12 cellular contexts compared by ENCODE assay signal in the genomic region with DNA sequence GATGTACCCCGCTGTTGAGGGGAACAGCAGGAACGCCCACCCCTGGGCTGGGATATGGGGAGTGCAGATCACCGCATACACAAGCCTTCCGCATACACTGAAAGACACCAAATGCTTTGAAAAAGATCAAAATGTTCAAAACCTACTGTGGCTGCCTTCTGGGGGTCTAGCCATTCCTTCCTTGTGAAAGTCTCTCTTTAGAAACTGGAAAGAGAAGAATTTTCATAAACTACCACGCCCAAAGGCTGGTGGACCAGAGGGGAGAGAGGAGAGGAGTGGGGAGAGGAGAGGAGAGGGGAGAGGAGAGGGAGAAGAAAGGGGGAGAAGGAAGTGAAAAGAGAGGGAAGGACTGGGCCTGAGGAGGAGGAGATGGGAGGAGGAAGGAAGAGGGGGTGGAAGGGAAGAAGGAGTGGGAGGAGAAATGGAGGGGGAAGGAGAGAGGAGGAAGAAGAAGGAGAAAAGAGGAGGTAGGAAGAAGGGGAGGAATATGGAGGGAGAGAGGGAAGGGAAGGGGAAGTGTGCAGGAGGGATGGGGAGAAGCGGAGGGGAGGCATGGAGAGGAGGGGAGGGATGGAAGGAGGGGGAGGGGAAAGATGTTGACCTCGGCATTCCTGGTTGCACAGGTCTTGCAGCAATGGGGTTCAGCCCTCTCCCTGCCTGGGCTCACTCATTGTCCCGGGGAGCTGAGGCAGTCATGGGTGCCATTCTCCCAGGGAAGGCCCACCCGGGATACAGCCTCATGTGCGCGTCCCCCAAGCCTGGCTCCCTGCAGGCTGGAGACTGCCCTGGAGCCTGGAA. TPM values are rescaled to one million over a fixed set of nuclear protein-coding genes. Genes with fewer than 3 reads are reported as not detected.
DNase-seq lines count a peak whose midpoint lies in the region; FAIRE-seq and TF ChIP-seq lines count a peak whose summit lies in the region.
"Had no signal": no experiment of that assay in that cellular context is flagged by ENCODE, and none has a peak within 500 bp of the region (broad histone marks: within the 10 kb centered on the region; RNA-seq: fewer than 3 reads in every experiment).

No MANE protein-coding gene starts in this region.

- no peaks in the 10 kb centered on the region for H3K36me3 Mint-ChIP-seq in neural progenitor cell
- H3K36me3 Mint-ChIP-seq: CD4-positive, CD25-positive, alpha-beta regulatory T cell had no signal

- H3K4ac ChIP-seq in H1 (replicated peaks; ENCODE audit: insufficient read length, low read depth, low read length), result peak overlapping the region; percentile 61

- WGBS in H1 (ENCODE audit: extremely low coverage in 1 of 2, insufficient coverage in 1 of 2, insufficient read length in 1 of 2, insufficient replicate concordance in 2 of 2, low coverage in 1 of 2, low lambda C conversion rate in 2 of 2, missing lambda C conversion rate in 1 of 2), 2 experiments, result 18% methylated on average over 9 of the region's 11 CpGs; no CpG with 5 or more reads in 1 of the 2 experiments

- no peak overlapping the region for H3K56ac ChIP-seq in H1 (replicated peaks; ENCODE audit: insufficient read length, low read depth, low read length)

- H3K4me3 Mint-ChIP-seq in neural progenitor cell, result no peak overlapping the region

- H2AK5ac ChIP-seq in H1 (ENCODE audit: low read depth, low read length), result peak overlapping the region; percentile 95

- peak overlapping the region; percentile 18; the same call in 1 of the 2 replicates for H2BK5ac ChIP-seq in H1 (ENCODE audit: low read depth, low read length)

- in situ Hi-C loops in HAP-1 (cut with MboI; ENCODE audit: low sequenced_read_pairs), result no loop called here

- TF ChIP-seq CTCF in HEK293 (tag by site-specific recombination; IDR thresholded peaks at IDR 0.05) (no peak), H1 (IDR thresholded peaks at IDR 0.05; ENCODE audit: control extremely low read depth in 1 of 3, insufficient read depth in 1 of 3, low read depth in 1 of 3, low read length in 3 of 3) (no peak), neural progenitor cell (IDR thresholded peaks at IDR 0.05) (no peak)

- peaks cover 50% of the 10 kb centered on the region for H3K27me3 ChIP-seq in BLaER1
- H3K27me3 ChIP-seq in H1 (replicated peaks in 1 of 4; ENCODE audit: control insufficient read depth in 3 of 4, extremely low read depth in 1 of 4, insufficient read depth in 3 of 4, low read length in 3 of 4), result peaks cover 73 to 96% (median 94%) of the 10 kb centered on the region in 4 experiments
- H3K27me3 ChIP-seq in neural progenitor cell, result peaks cover 100% of the 10 kb centered on the region
- H3K27me3 ChIP-seq in HAP-1 (ENCODE audit: low read depth), result peaks cover 51% of the 10 kb centered on the region

- H3K9me3 Mint-ChIP-seq in neural progenitor cell, result no peaks in the 10 kb centered on the region

- no peak for TF ChIP-seq POLR2A in H1 (IDR thresholded peaks at IDR 0.05; ENCODE audit: control extremely low read depth in 1 of 2, low read depth in 2 of 2, low read length in 2 of 2)

- H4K20me1 ChIP-seq in BLaER1, result no peaks in the 10 kb centered on the region
- peaks cover 14 to 32% of the 10 kb centered on the region in 2 experiments for H4K20me1 ChIP-seq in H1 (replicated peaks in 1 of 2; ENCODE audit: control insufficient read depth in 1 of 2, insufficient read depth in 2 of 2, low read length in 2 of 2)
- peaks cover 68% of the 10 kb centered on the region for H4K20me1 ChIP-seq in neural progenitor cell (ENCODE audit: low read depth)

- H3K79me2 ChIP-seq in H1 (ENCODE audit: control insufficient read depth in 1 of 2, insufficient read depth in 2 of 2, low read length in 2 of 2) (no peaks in the 10 kb centered on the region), neural progenitor cell (ENCODE audit: low read depth) (no peaks in the 10 kb centered on the region)

- no peak overlapping the region for H4K91ac ChIP-seq in H1 (replicated peaks; ENCODE audit: insufficient read length, low read length)

- TF ChIP-seq RAD21 in H1 (IDR thresholded peaks at IDR 0.05 in 1 of 2, conservative IDR thresholded peaks at IDR 0.05 in 1 of 2; ENCODE audit: low read depth in 2 of 2, low read length in 2 of 2), result no peak

- H3K18ac ChIP-seq in H1 (ENCODE audit: extremely low read depth, low read length), result peak overlapping the region; percentile 87; the same call in 1 of the 2 replicates

- H2AFZ ChIP-seq in H1 (ENCODE audit: low read length) (no peak overlapping the region), neural progenitor cell (replicated peaks) (no peak overlapping the region)

- H4K8ac ChIP-seq in H1 (ENCODE audit: extremely low read depth, insufficient read depth, low read length), result no peak overlapping the region

- H3K9me3 ChIP-seq in BLaER1, result peaks cover 22% of the 10 kb centered on the region
- no peaks in the 10 kb centered on the region for H3K9me3 ChIP-seq in HEK293 (ENCODE audit: control insufficient read depth, insufficient read depth, low read depth, low read length)
- no peaks in the 10 kb centered on the region; a peak in 1 of 4 replicates for H3K9me3 ChIP-seq in H1 (ENCODE audit: insufficient read depth in 2 of 2, low read depth in 1 of 2, low read length in 1 of 2)
- H3K9me3 ChIP-seq in neural progenitor cell (ENCODE audit: low read depth), result no peaks in the 10 kb centered on the region
- no peaks in the 10 kb centered on the region for H3K9me3 ChIP-seq in HAP-1

- no peak overlapping the region for H4K5ac ChIP-seq in H1 (ENCODE audit: insufficient read length, low read depth, low read length)

- no peaks in the 10 kb centered on the region for H3K79me1 ChIP-seq in H1 (ENCODE audit: low read depth, low read length)

- H3K14ac ChIP-seq in H1 (ENCODE audit: insufficient read length), result no peak overlapping the region

- FAIRE-seq in H1 (lab: Jason Lieb, UNC), result no peak
- FAIRE-seq: HepG2 had no signal

- H3K36me3 ChIP-seq in BLaER1 (no peaks in the 10 kb centered on the region), HEK293 (ENCODE audit: control insufficient read depth in 2 of 2, insufficient read depth in 1 of 2, low read length in 2 of 2) (no peaks in the 10 kb centered on the region), H1 (ENCODE audit: control insufficient read depth in 2 of 4, insufficient read depth in 4 of 4, low read length in 3 of 4) (peaks cover 0 to 11% (median 0%) of the 10 kb centered on the region in 4 experiments; a peak in 1 of 8 replicates), neural progenitor cell (no peaks in the 10 kb centered on the region), HAP-1 (replicated peaks) (no peaks in the 10 kb centered on the region)

- H3K27ac Mint-ChIP-seq in neural progenitor cell, result no peak overlapping the region
- H3K27ac Mint-ChIP-seq: CD4-positive, CD25-positive, alpha-beta regulatory T cell had no signal

- no peak for TF ChIP-seq EP300 in H1 (IDR thresholded peaks at IDR 0.05; ENCODE audit: borderline replicate concordance in 1 of 2, low read depth in 2 of 2, low read length in 2 of 2)

- POLR2A ChIA-PET in HEK293 (lab: Yijun Ruan, JAX), result no interaction called here
- POLR2A ChIA-PET in H1 (lab: Charles Lee; ENCODE audit: partially characterized antibody), result interaction anchor here (2.2 kb wide), 1 partner anchor 14 kb away, joined by 7 read pairs; no protein-coding TSS in a partner anchor

- CTCF ChIA-PET in HEK293 (lab: Yijun Ruan, JAX) (interaction anchor here (0.6 kb wide), 1 partner anchor 21 kb away, joined by 4 read pairs; no protein-coding TSS in a partner anchor), H1 (lab: Charles Lee; ENCODE audit: partially characterized antibody) (interaction anchor here (0.6 to 1.7 kb wide), 6 partner anchors 9 to 398 kb away, joined by 3 to 11 read pairs (median 3); no protein-coding TSS in a partner anchor)

- peaks cover 28% of the 10 kb centered on the region for H3K4me1 ChIP-seq in BLaER1
- H3K4me1 ChIP-seq in HEK293 (ENCODE audit: control insufficient read depth, insufficient read depth, low read length), result no peaks in the 10 kb centered on the region
- peaks cover 0 to 14% (median 8%) of the 10 kb centered on the region in 4 experiments; a peak in 4 of 7 replicates for H3K4me1 ChIP-seq in H1 (replicated peaks in 1 of 4; ENCODE audit: control insufficient read depth in 3 of 4, insufficient read depth in 4 of 4, low read length in 3 of 4)
- H3K4me1 ChIP-seq in neural progenitor cell, result peaks cover 5% of the 10 kb centered on the region
- H3K4me1 ChIP-seq in HAP-1, result no peaks in the 10 kb centered on the region

- peak overlapping the region; percentile 95 for H2BK12ac ChIP-seq in H1 (ENCODE audit: low read depth, low read length)

- peak overlapping the region; percentile 39 for H3K4me2 ChIP-seq in BLaER1
- H3K4me2 ChIP-seq in H1 (ENCODE audit: insufficient read depth in 1 of 2, low read depth in 2 of 2, low read length in 2 of 2), result peak overlapping the region; percentile 49 to 67
- peak overlapping the region; percentile 11 for H3K4me2 ChIP-seq in neural progenitor cell
- H3K4me2 ChIP-seq: KMS-11 had no signal

- H2BK120ac ChIP-seq in H1 (replicated peaks; ENCODE audit: low read depth, low read length), result no peak overlapping the region

- peak overlapping the region; percentile 80 for H2BK20ac ChIP-seq in H1 (ENCODE audit: low read length)

- no peak overlapping the region for H3K27ac ChIP-seq in BLaER1
- no peak overlapping the region for H3K27ac ChIP-seq in HEK293 (ENCODE audit: extremely low read depth, low read depth, low read length)
- no peak overlapping the region for H3K27ac ChIP-seq in H1 (ENCODE audit: low read depth, low read length)
- no peak overlapping the region for H3K27ac ChIP-seq in neural progenitor cell
- H3K27ac ChIP-seq: 22Rv1, KMS-11 had no signal

- H3K23me2 ChIP-seq in H1 (ENCODE audit: low read depth, low read length), result peaks cover 9% of the 10 kb centered on the region

- H3K9ac ChIP-seq in BLaER1 (no peak overlapping the region), H1 (replicated peaks in 1 of 4; ENCODE audit: extremely low read depth in 1 of 4, low read depth in 3 of 4, low read length in 3 of 4) (no peak overlapping the region), neural progenitor cell (no peak overlapping the region)
- H3K9ac ChIP-seq: KMS-11 had no signal

- H3F3A ChIP-seq in neural progenitor cell (ENCODE audit: low read depth), result peaks cover 2% of the 10 kb centered on the region

- peaks cover 77% of the 10 kb centered on the region for H3K27me3 Mint-ChIP-seq in neural progenitor cell (ENCODE audit: insufficient read depth, low read depth)

- peaks cover under 1% of the 10 kb centered on the region for H3K4me1 Mint-ChIP-seq in neural progenitor cell

- H3K4me3 ChIP-seq in BLaER1, result no peak overlapping the region
- H3K4me3 ChIP-seq in HEK293 (ENCODE audit: low read depth, low read length), result no peak overlapping the region
- peak overlapping the region in 2 of 4 experiments; percentile 12 to 50; a peak in 2 of 8 replicates for H3K4me3 ChIP-seq in H1 (ENCODE audit: extremely low read depth in 1 of 4, insufficient read depth in 2 of 4, low read depth in 3 of 4, low read length in 4 of 4)
- no peak overlapping the region for H3K4me3 ChIP-seq in neural progenitor cell
- no peak overlapping the region for H3K4me3 ChIP-seq in HAP-1

- H2BK15ac ChIP-seq in H1 (ENCODE audit: low read length), result peak overlapping the region; percentile 81; the same call in 1 of the 2 replicates

- H3K23ac ChIP-seq in H1 (ENCODE audit: insufficient read length), result no peak overlapping the region

- DNase-seq in H1 (ENCODE audit: low read depth in 1 of 2, low spot score in 2 of 2), result peak in 1 of 2 experiments; percentile 72
- no peak for DNase-seq in neural progenitor cell (ENCODE audit: low spot score)
- DNase-seq in HAP-1 (ENCODE audit: low spot score in 2 of 2), result no peak
- DNase-seq in hypothalamus (lab: John Stamatoyannopoulos, UW), result no peak
- no peak for DNase-seq in DMS53 (lab: John Stamatoyannopoulos, UW)
- DNase-seq: CD4-positive, CD25-positive, alpha-beta regulatory T cell had no signal

RNA-seq across cellular contexts. Expression of gene HMX1, which starts 5.5 kb away (rescaled TPM):
- 0.26 and 0.34 TPM in 2 replicates for total RNA-seq in H1 (2021; fragmentation: NEBNext Ultra II Directional; extraction: Animal tissue kit (Norgen Biotek cat#: 25700))
- polyA plus RNA-seq in H1 (2011; rRNA removed), result 0.08 TPM in 1 of 2 replicates, not detected in the other
- polyA plus RNA-seq in H1 (2011; cell fraction: cytosol; rRNA removed), result 0.10 TPM
- 0.07 TPM for polyA plus RNA-seq in H1 (2011; cell fraction: nucleus; rRNA removed)
- not detected in 4 replicates for polyA plus RNA-seq in H1 (2012, experiment 1 of 2)
- not detected for polyA plus RNA-seq in H1 (2012, experiment 2 of 2)
- 0.18 TPM for polyA plus RNA-seq in H1 (2013, experiment 1 of 2)
- 0.06 TPM for polyA plus RNA-seq in H1 (2013, experiment 2 of 2)
- polyA minus RNA-seq in H1 (2011; rRNA and poly(A)+ RNA removed), result not detected in 2 replicates
- polyA minus RNA-seq in H1 (2011; cell fraction: cytosol; rRNA and poly(A)+ RNA removed), result not detected
- polyA minus RNA-seq in H1 (2011; cell fraction: nucleus; rRNA and poly(A)+ RNA removed), result not detected
- total RNA-seq in neural progenitor cell (ENCODE audit: low replicate concordance), result 0.19 TPM in 1 of 2 replicates, not detected in the other
- total RNA-seq: CD4-positive, CD25-positive, alpha-beta regulatory T cell; HepG2 had no signal
- polyA plus RNA-seq: BJ; CD4-positive, CD25-positive, alpha-beta regulatory T cell; HepG2 had no signal
